In the genomic region with DNA sequence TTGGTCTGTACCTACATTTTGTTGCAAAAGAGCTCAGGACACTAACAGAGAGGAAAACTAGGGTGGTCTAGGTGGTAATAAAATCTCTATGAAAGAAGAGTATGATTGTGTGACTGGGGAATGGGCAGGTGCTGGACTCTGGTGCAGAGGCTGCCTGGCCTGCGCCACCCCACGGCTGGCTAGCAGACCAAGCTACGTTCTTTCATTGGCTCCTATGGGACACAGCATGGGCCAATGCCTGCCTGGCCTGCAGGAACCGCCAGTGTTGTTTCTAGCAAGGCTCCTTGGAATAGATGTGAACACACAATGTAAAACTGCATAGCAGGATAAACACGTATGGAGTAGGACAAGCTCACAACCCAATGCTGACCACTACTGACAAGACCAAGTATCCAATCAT, we compare ENCODE assay signal across 20 cellular contexts.
"Had no signal": no experiment of that assay in that cellular context is flagged by ENCODE, and none has a peak within 500 bp of the region (broad histone marks: within the 10 kb centered on the region; RNA-seq: fewer than 3 reads in every experiment).

No MANE protein-coding gene starts in this region.

- H3K4me1 ChIP-seq: body of pancreas, right lobe of liver had no signal

- H3K27me3 Mint-ChIP-seq: activated naive CD8-positive, alpha-beta T cell; effector memory CD8-positive, alpha-beta T cell; naive thymus-derived CD8-positive, alpha-beta T cell; progenitor cell of endocrine pancreas; stimulated activated naive CD8-positive, alpha-beta T cell treated with anti-CD3 and anti-CD28 coated beads, Interleukin-15, Interleukin-2, amounts not matched to agents 100 ng/mL and 50 ng/mL, for 24 hours; type B pancreatic cell had no signal

- DNase-seq: activated CD4-positive, alpha-beta T cell treated with anti-CD3 and anti-CD28 coated beads, Interleukin-2, amount 50 U/mL, for 1 hour; activated CD8-positive, alpha-beta memory T cell treated with anti-CD3 and anti-CD28 coated beads for 24 hours; activated gamma-delta T cell treated with Interleukin-2 at 50 U/mL for 16 hours; amniotic stem cell; body of pancreas; effector memory CD8-positive, alpha-beta T cell; islet precursor cell; mesenchymal stem cell; naive thymus-derived CD8-positive, alpha-beta T cell; nucleus accumbens; right lobe of liver; T-helper 2 cell had no signal

- H3K9me3 Mint-ChIP-seq: dendritic cell treated with granulocyte-macrophage colony-stimulating factor and Interleukin-4, amounts not matched to agents 40 ng/mL and 50 ng/mL, for 4 days; effector memory CD8-positive, alpha-beta T cell; naive thymus-derived CD8-positive, alpha-beta T cell; stimulated activated naive CD8-positive, alpha-beta T cell treated with anti-CD3 and anti-CD28 coated beads, Interleukin-15, Interleukin-2, amounts not matched to agents 100 ng/mL and 50 ng/mL, for 24 hours; type B pancreatic cell had no signal

- H3K9me3 ChIP-seq: body of pancreas, right lobe of liver, suprapubic skin had no signal

- H3K4me2 ChIP-seq: smooth muscle cell had no signal

- H3K27me3 ChIP-seq: body of pancreas, right lobe of liver, suprapubic skin had no signal

- H3K27ac ChIP-seq: body of pancreas, epithelial cell of prostate, right lobe of liver, suprapubic skin had no signal

- H3K27ac Mint-ChIP-seq: activated naive CD8-positive, alpha-beta T cell; dendritic cell treated with granulocyte-macrophage colony-stimulating factor and Interleukin-4, amounts not matched to agents 40 ng/mL and 50 ng/mL, for 4 days; progenitor cell of endocrine pancreas; stimulated activated naive CD8-positive, alpha-beta T cell treated with anti-CD3 and anti-CD28 coated beads, Interleukin-15, Interleukin-2, amounts not matched to agents 100 ng/mL and 50 ng/mL, for 24 hours; type B pancreatic cell had no signal

- H3K4me3 Mint-ChIP-seq: activated naive CD8-positive, alpha-beta T cell; dendritic cell treated with granulocyte-macrophage colony-stimulating factor and Interleukin-4, amounts not matched to agents 40 ng/mL and 50 ng/mL, for 4 days; effector memory CD8-positive, alpha-beta T cell; naive thymus-derived CD8-positive, alpha-beta T cell; stimulated activated naive CD8-positive, alpha-beta T cell treated with anti-CD3 and anti-CD28 coated beads, Interleukin-15, Interleukin-2, amounts not matched to agents 100 ng/mL and 50 ng/mL, for 24 hours; type B pancreatic cell had no signal

- H3K4me3 ChIP-seq: body of pancreas, right lobe of liver, smooth muscle cell, suprapubic skin had no signal
